Comparison of ENCODE assay signal across 19 cellular contexts in genomic region chr17:43558805-43559160, GRCh38. TPM values are rescaled to one million over a fixed set of nuclear protein-coding genes. Genes with fewer than 3 reads are reported as not detected.
DNase-seq lines count a peak whose midpoint lies in the region; FAIRE-seq and TF ChIP-seq lines count a peak whose summit lies in the region.
"Had no signal": no experiment of that assay in that cellular context is flagged by ENCODE, and none has a peak within 500 bp of the region (broad histone marks: within the 10 kb centered on the region; RNA-seq: fewer than 3 reads in every experiment).

No MANE protein-coding gene starts in this region.

- no peak for FAIRE-seq in frontal cortex (lab: Jason Lieb, UNC)
- FAIRE-seq: A204.1, GM12892, GM18507, H54, HTR-8/SVneo had no signal

- no peak overlapping the region for H3T11ph ChIP-seq in H9 (ENCODE audit: low read length)

- no peak overlapping the region for H3K4me2 ChIP-seq in H9 (ENCODE audit: insufficient read depth, insufficient read length, low read length)
- no peak overlapping the region for H3K4me2 ChIP-seq in trophoblast cell (ENCODE audit: low read length)

- peaks cover 32% of the 10 kb centered on the region for H3K27me3 Mint-ChIP-seq in H9 (ENCODE audit: low read depth)
- peaks cover 55% of the 10 kb centered on the region for H3K27me3 Mint-ChIP-seq in dendritic cell treated with granulocyte-macrophage colony-stimulating factor and Interleukin-4, amounts not matched to agents 40 ng/mL and 50 ng/mL, for 4 days

- H3K18ac ChIP-seq in H9 (ENCODE audit: insufficient read length, low read depth, low read length) (no peak overlapping the region), trophoblast cell (ENCODE audit: low read length) (no peak overlapping the region)

- H3K9me3 ChIP-seq in H9 (ENCODE audit: control insufficient read depth, low read depth, low read length) (no peaks in the 10 kb centered on the region), trophoblast cell (ENCODE audit: insufficient read depth, low read depth, low read length) (no peaks in the 10 kb centered on the region)

- H3K79me1 ChIP-seq in H9 (ENCODE audit: insufficient read depth, low read depth, low read length, poor library complexity, severe bottlenecking) (no peaks in the 10 kb centered on the region), trophoblast cell (ENCODE audit: low read length) (peaks cover 3% of the 10 kb centered on the region)

- H2BK20ac ChIP-seq in H9 (ENCODE audit: low read depth, low read length, poor library complexity, severe bottlenecking) = no peak overlapping the region

- H3K36me3 Mint-ChIP-seq in H9 (ENCODE audit: insufficient read depth in 1 of 3, low read depth in 3 of 3) = peaks cover 0 to 4% (median 1%) of the 10 kb centered on the region in 3 experiments; a peak in 2 of 7 replicates
- no peaks in the 10 kb centered on the region for H3K36me3 Mint-ChIP-seq in dendritic cell treated with granulocyte-macrophage colony-stimulating factor and Interleukin-4, amounts not matched to agents 40 ng/mL and 50 ng/mL, for 4 days (ENCODE audit: low read depth)

- no CpG with 5 or more reads among the region's 5 CpGs for WGBS in H9 (ENCODE audit: extremely low coverage, insufficient read length, low lambda C conversion rate)
- no CpG with 5 or more reads among the region's 5 CpGs for WGBS in trophoblast cell (ENCODE audit: extremely low coverage, insufficient coverage, insufficient read length)

- no peak for TF ChIP-seq CTCF in H9 (conservative IDR thresholded peaks at IDR 0.05)

- no peak overlapping the region for H3K27ac ChIP-seq in H9 (ENCODE audit: insufficient read length, low read depth, low read length)
- H3K27ac ChIP-seq in trophoblast cell (ENCODE audit: low read depth, low read length) = no peak overlapping the region
- H3K27ac ChIP-seq: C4-2B, GM23248 had no signal

- H2BK12ac ChIP-seq in H9 (ENCODE audit: insufficient read length, low read depth, low read length) (no peak overlapping the region), trophoblast cell (ENCODE audit: low read length) (no peak overlapping the region)

- intact Hi-C loops in dendritic cell treated with granulocyte-macrophage colony-stimulating factor and Interleukin-4, amounts not matched to agents 40 ng/mL and 50 ng/mL, for 4 days (cut with micrococcal nuclease) = no loop called here

- no peaks in the 10 kb centered on the region for H3K23me2 ChIP-seq in H9 (ENCODE audit: insufficient read length, low read depth, low read length, poor library complexity, severe bottlenecking)

- no peak overlapping the region for H3K56ac ChIP-seq in H9 (ENCODE audit: insufficient read length, low read depth, low read length)

- no peak overlapping the region for H3K4me3 ChIP-seq in trophoblast cell (ENCODE audit: low read depth, low read length)
- H3K4me3 ChIP-seq: GM23248 had no signal

- H2BK120ac ChIP-seq in H9 (ENCODE audit: low read depth, low read length, poor library complexity, severe bottlenecking) (no peak overlapping the region), trophoblast cell (ENCODE audit: insufficient read depth, low read length, poor library complexity) (no peak overlapping the region)

- no peaks in the 10 kb centered on the region; the same call in 1 of the 2 replicates for H3K27me3 ChIP-seq in H9 (ENCODE audit: insufficient read depth, low read length)
- H3K27me3 ChIP-seq in trophoblast cell (ENCODE audit: insufficient read depth, low read length) = no peaks in the 10 kb centered on the region

- no peak overlapping the region for H4K5ac ChIP-seq in H9 (ENCODE audit: insufficient read length, low read depth, low read length)

- no peaks in the 10 kb centered on the region for H4K20me1 ChIP-seq in H9 (ENCODE audit: control insufficient read depth, insufficient read depth, insufficient read length)

- no peak overlapping the region for H2BK15ac ChIP-seq in H9 (ENCODE audit: low read depth, low read length)

- no peak overlapping the region for H3K9ac ChIP-seq in H9 (ENCODE audit: extremely low read depth, insufficient read length, low read length)
- no peak overlapping the region for H3K9ac ChIP-seq in trophoblast cell (ENCODE audit: low read length)
- H3K9ac ChIP-seq: GM23248 had no signal

- H3K79me2 ChIP-seq in H9 (ENCODE audit: insufficient read depth, low read length) = no peaks in the 10 kb centered on the region
- no peaks in the 10 kb centered on the region for H3K79me2 ChIP-seq in trophoblast cell (ENCODE audit: control insufficient read depth, insufficient read depth, low read length, poor library complexity)

- H4K12ac ChIP-seq in trophoblast cell (ENCODE audit: low read depth, low read length) = no peak overlapping the region

- no peak overlapping the region for H3K4ac ChIP-seq in H9 (ENCODE audit: low read depth, low read length)
- H3K4ac ChIP-seq in trophoblast cell (ENCODE audit: low read depth, low read length) = no peak overlapping the region

- H3K36me3 ChIP-seq in trophoblast cell (ENCODE audit: control insufficient read depth in 1 of 2, insufficient read depth in 2 of 2, low read length in 2 of 2) = no peaks in the 10 kb centered on the region

- DNase-seq in H9 (no peak), trophoblast cell (no peak), LoVo (ENCODE audit: low spot score) (no peak), frontal cortex (ENCODE audit: low spot score in 2 of 2) (no peak), NCI-H2029 treated with DMSO at 0.1 percent for 48 hours (lab: John Stamatoyannopoulos, UW) (no peak)
- DNase-seq: ACHN; CD4-positive, alpha-beta T cell; DMS153; DMS79; GDM1; HFFc6 had no signal

- H3K4me3 Mint-ChIP-seq in H9 = no peak overlapping the region
- no peak overlapping the region for H3K4me3 Mint-ChIP-seq in dendritic cell treated with granulocyte-macrophage colony-stimulating factor and Interleukin-4, amounts not matched to agents 40 ng/mL and 50 ng/mL, for 4 days
- H3K4me3 Mint-ChIP-seq: CD4-positive, alpha-beta T cell; HFFc6 had no signal

- no peak overlapping the region for H4K8ac ChIP-seq in H9 (replicated peaks; ENCODE audit: insufficient read length, low read depth, low read length)
- H4K8ac ChIP-seq in trophoblast cell (ENCODE audit: low read depth, low read length) = no peak overlapping the region

- H3K27ac Mint-ChIP-seq in H9 = no peak overlapping the region; a peak in 1 of 7 replicates
- H3K27ac Mint-ChIP-seq in dendritic cell treated with granulocyte-macrophage colony-stimulating factor and Interleukin-4, amounts not matched to agents 40 ng/mL and 50 ng/mL, for 4 days = peak overlapping the region; percentile 26
- H3K27ac Mint-ChIP-seq: CD4-positive, alpha-beta T cell; HFFc6 had no signal

- H2AFZ ChIP-seq in H9 (ENCODE audit: low read length) (no peak overlapping the region), trophoblast cell (ENCODE audit: insufficient read depth, low read length, poor library complexity) (no peak overlapping the region)
- H2AFZ ChIP-seq: GM23248 had no signal

- H3K9me3 Mint-ChIP-seq in H9 = peaks cover 0 to 3% of the 10 kb centered on the region in 2 experiments; a peak in 2 of 5 replicates
- H3K9me3 Mint-ChIP-seq in dendritic cell treated with granulocyte-macrophage colony-stimulating factor and Interleukin-4, amounts not matched to agents 40 ng/mL and 50 ng/mL, for 4 days = no peaks in the 10 kb centered on the region
- H3K9me3 Mint-ChIP-seq: CD4-positive, alpha-beta T cell; HFFc6 had no signal

- H3K4me1 ChIP-seq in H9 (ENCODE audit: insufficient read depth, low read length) (peaks cover 22% of the 10 kb centered on the region), trophoblast cell (ENCODE audit: control insufficient read depth in 1 of 2, insufficient read depth in 2 of 2, low read length in 2 of 2) (peaks cover 18 to 20% of the 10 kb centered on the region in 2 experiments)

- no peak overlapping the region for H2AK5ac ChIP-seq in H9 (ENCODE audit: insufficient read length, low read length)
- H2AK5ac ChIP-seq in trophoblast cell (ENCODE audit: low read length) = no peak overlapping the region

- H3K23ac ChIP-seq in H9 (ENCODE audit: insufficient read length, low read depth, low read length) = no peak overlapping the region
- no peak overlapping the region for H3K23ac ChIP-seq in trophoblast cell (ENCODE audit: low read length)

- H2BK5ac ChIP-seq in H9 (ENCODE audit: insufficient read length, low read length) = no peak overlapping the region
- no peak overlapping the region for H2BK5ac ChIP-seq in trophoblast cell (ENCODE audit: low read depth, low read length, poor library complexity)

- H3K4me1 Mint-ChIP-seq in H9 = peaks cover 46 to 47% of the 10 kb centered on the region in 2 experiments
- peaks cover 50% of the 10 kb centered on the region for H3K4me1 Mint-ChIP-seq in dendritic cell treated with granulocyte-macrophage colony-stimulating factor and Interleukin-4, amounts not matched to agents 40 ng/mL and 50 ng/mL, for 4 days (ENCODE audit: low read depth)

- H4K91ac ChIP-seq in H9 (ENCODE audit: insufficient read length, low read depth, low read length) = no peak overlapping the region
- H4K91ac ChIP-seq in trophoblast cell (ENCODE audit: low read depth, low read length) = peak overlapping the region; percentile 20

- H3K14ac ChIP-seq in H9 (ENCODE audit: insufficient read depth, low read length) (peak overlapping the region; percentile 49; the same call in 1 of the 2 replicates), trophoblast cell (ENCODE audit: low read length) (peak overlapping the region; percentile 56)

RNA-seq across cellular contexts. Expression of gene ETV4, which starts 12.6 kb away (rescaled TPM):
- total RNA-seq in H9 (2021) = 74.4 and 78.4 TPM in 2 replicates
- polyA plus RNA-seq in trophoblast cell (2013) = 43.4 and 44.7 TPM in 2 replicates
- 0.41 TPM for total RNA-seq in frontal cortex
- total RNA-seq: CD4-positive, alpha-beta T cell had no signal

Comparison
In these comparisons a context has a peak if more than half of its experiments do, and no peak if none do; other contexts are left out.
1. RNA of gene ETV4, which starts 12.6 kb away (total RNA-seq): 74.4 to 78.4 TPM in H9; 0.41 TPM in frontal cortex (single experiment); every median in the first group is over 10 times any median in the second.